In genomic region chr12:89949457-89950195, GRCh38 we compare ENCODE assay signal across 8 cellular contexts.
DNase-seq lines count a peak whose midpoint lies in the region; ATAC-seq lines count a peak whose summit lies in the region.

No MANE protein-coding gene starts in this region.

- no peaks in the 10 kb centered on the region for H3K9me3 Mint-ChIP-seq in activated naive CD8-positive, alpha-beta T cell treated with anti-CD3 and anti-CD28 coated beads for 36 hours

- H3K4me1 ChIP-seq in subcutaneous abdominal adipose tissue (ENCODE audit: control insufficient read depth in 5 of 5, insufficient read depth in 5 of 5, low read length in 5 of 5) = peaks cover 0 to 22% (median 16%) of the 10 kb centered on the region in 5 donors

- ATAC-seq in HG02623 (IDR thresholded peaks at IDR 0.05; ENCODE audit: unreplicated experiment) = peak; percentile 90

- peaks cover 46% of the 10 kb centered on the region for H3K4me1 Mint-ChIP-seq in activated naive CD8-positive, alpha-beta T cell treated with anti-CD3 and anti-CD28 coated beads for 36 hours

- no peak overlapping the region for H3K4me3 ChIP-seq in subcutaneous abdominal adipose tissue (ENCODE audit: low read depth in 1 of 5, low read length in 5 of 5)

- DNase-seq in activated T-cell treated with anti-CD3 and anti-CD28 coated beads for 1 hour (ENCODE audit: low read depth) (peak; percentile 19), NCI-H460 (ENCODE audit: extremely low read depth, low read depth) (peak; percentile 95), kidney tubule cell (ENCODE audit: low spot score) (peak; percentile 65), mesenteric fat pad (ENCODE audit: low spot score) (no peak)
- DNase-seq in activated T-cell treated with anti-CD3 and anti-CD28 coated beads, Interleukin-2, amount 50 U/mL, for 48 hours = no peak
- peak; percentile 52 for DNase-seq in activated naive CD8-positive, alpha-beta T cell treated with anti-CD3 and anti-CD28 coated beads for 36 hours

- H3K27me3 Mint-ChIP-seq in activated naive CD8-positive, alpha-beta T cell treated with anti-CD3 and anti-CD28 coated beads for 36 hours = no peaks in the 10 kb centered on the region

- peak overlapping the region; percentile 8 for H3K4me3 Mint-ChIP-seq in activated naive CD8-positive, alpha-beta T cell treated with anti-CD3 and anti-CD28 coated beads for 36 hours

- no peaks in the 10 kb centered on the region for H3K27me3 ChIP-seq in subcutaneous abdominal adipose tissue (ENCODE audit: control insufficient read depth in 5 of 5, insufficient read depth in 4 of 5, low read length in 5 of 5)

- H3K36me3 ChIP-seq in subcutaneous abdominal adipose tissue (ENCODE audit: control insufficient read depth in 5 of 5, insufficient read depth in 5 of 5, low read length in 5 of 5) = no peaks in the 10 kb centered on the region

- H3K27ac ChIP-seq in subcutaneous abdominal adipose tissue (ENCODE audit: low read depth, low read length) = peak overlapping the region; percentile 13

- peaks cover 3% of the 10 kb centered on the region for H3K36me3 Mint-ChIP-seq in activated naive CD8-positive, alpha-beta T cell treated with anti-CD3 and anti-CD28 coated beads for 36 hours

- H3K27ac Mint-ChIP-seq in activated naive CD8-positive, alpha-beta T cell treated with anti-CD3 and anti-CD28 coated beads for 36 hours = peak overlapping the region; percentile 77

- H3K9me3 ChIP-seq in subcutaneous abdominal adipose tissue (ENCODE audit: control insufficient read depth in 5 of 5, low read length in 5 of 5) = no peaks in the 10 kb centered on the region

- no peak overlapping the region for H3K9ac ChIP-seq in subcutaneous abdominal adipose tissue (ENCODE audit: low read length in 5 of 5)

Comparison
In these comparisons a context has a peak if more than half of its experiments do, and no peak if none do; other contexts are left out.
1. DNase-seq: peak in activated T-cell treated with anti-CD3 and anti-CD28 coated beads for 1 hour (single experiment), NCI-H460 (single experiment), activated naive CD8-positive, alpha-beta T cell treated with anti-CD3 and anti-CD28 coated beads for 36 hours (single experiment) and kidney tubule cell (single experiment); none in activated T-cell treated with anti-CD3 and anti-CD28 coated beads, Interleukin-2, amount 50 U/mL, for 48 hours (0 of 2) and mesenteric fat pad (single experiment).